ENCODE assay signal across 12 cellular contexts in the genomic region with DNA sequence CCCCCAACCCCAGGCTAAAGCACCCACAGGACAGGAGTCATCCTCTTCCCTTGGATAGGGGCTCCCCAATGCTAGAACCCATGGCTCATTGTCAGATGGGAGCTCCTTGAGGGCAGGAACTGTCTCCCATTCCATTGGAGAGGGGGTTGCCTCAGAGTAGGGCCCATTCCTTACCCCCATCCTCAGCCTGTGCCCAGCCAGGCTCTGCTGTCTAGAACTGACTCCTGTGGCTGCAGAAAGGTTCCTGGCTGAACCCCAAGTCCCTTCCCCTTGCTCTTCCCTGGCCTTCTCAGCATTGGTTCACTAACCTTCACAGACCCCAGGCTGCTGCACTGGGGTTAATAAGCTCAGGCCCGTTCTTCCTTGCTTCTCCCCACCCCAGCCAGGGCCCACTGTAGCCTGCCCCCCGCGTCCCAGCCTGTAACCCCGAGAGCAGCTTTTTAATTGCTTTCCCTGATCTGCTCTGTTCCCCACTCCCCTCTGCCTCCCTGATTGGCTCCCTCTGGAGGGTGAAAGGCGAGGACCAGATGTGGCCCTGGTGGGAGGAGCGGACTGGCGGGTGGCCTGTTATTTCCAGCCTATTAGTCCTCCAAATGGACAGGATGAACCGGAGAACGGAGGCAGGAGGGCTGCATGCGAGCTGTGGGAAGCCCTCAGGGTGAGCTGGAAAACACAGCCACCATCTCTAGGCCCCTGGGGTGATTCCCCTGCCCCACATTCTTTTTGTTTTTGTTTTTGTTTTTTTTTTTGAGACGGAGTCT. TPM values are rescaled to one million over a fixed set of nuclear protein-coding genes. Genes with fewer than 3 reads are reported as not detected.
DNase-seq lines count a peak whose midpoint lies in the region; ATAC-seq and TF ChIP-seq lines count a peak whose summit lies in the region.
"Had no signal": no experiment of that assay in that cellular context is flagged by ENCODE, and none has a peak within 500 bp of the region (broad histone marks: within the 10 kb centered on the region; RNA-seq: fewer than 3 reads in every experiment).

No MANE protein-coding gene starts in this region.

- H3K4me3 Mint-ChIP-seq in HFFc6 = no peak overlapping the region
- H3K4me3 Mint-ChIP-seq in chondrocyte (ENCODE audit: unreplicated experiment) = no peak overlapping the region

- H3K36me3 Mint-ChIP-seq in HFFc6 (ENCODE audit: low read depth) = peaks cover 6% of the 10 kb centered on the region; the same call in 1 of the 2 replicates
- no peaks in the 10 kb centered on the region for H3K36me3 Mint-ChIP-seq in chondrocyte (ENCODE audit: low read depth)

- POLR2A ChIA-PET in BJ (lab: Charles Lee) = no interaction called here

- peaks cover 6% of the 10 kb centered on the region; the same call in 1 of the 2 replicates for H3K4me1 Mint-ChIP-seq in HFFc6 (ENCODE audit: low read depth)
- H3K4me1 Mint-ChIP-seq in chondrocyte (ENCODE audit: low read depth) = peaks cover 25% of the 10 kb centered on the region

- H3K27me3 ChIP-seq in BJ (ENCODE audit: control insufficient read depth, insufficient read depth, low read length) = no peaks in the 10 kb centered on the region
- peaks cover 0 to 33% of the 10 kb centered on the region in 2 donors for H3K27me3 ChIP-seq in left lung
- H3K27me3 ChIP-seq: breast epithelium had no signal

- ATAC-seq in left lung = no peak
- ATAC-seq in GM19324 (IDR thresholded peaks at IDR 0.05; ENCODE audit: low FRiP score, unreplicated experiment) = no peak
- ATAC-seq: esophagus mucosa had no signal

- no peak overlapping the region for H3K27ac Mint-ChIP-seq in HFFc6
- no peak overlapping the region for H3K27ac Mint-ChIP-seq in chondrocyte (ENCODE audit: unreplicated experiment)

- H3K4me3 ChIP-seq in BJ (ENCODE audit: low read depth, low read length) (no peak overlapping the region), left lung (no peak overlapping the region)
- H3K4me3 ChIP-seq: breast epithelium had no signal

- H3K27ac ChIP-seq in left lung = no peak overlapping the region
- H3K27ac ChIP-seq: breast epithelium had no signal

- CTCF ChIA-PET in BJ (lab: Yijun Ruan, JAX) = interaction anchor here (0.6 to 16.0 kb wide), 23 partner anchors 8 to 274 kb away, joined by 3 to 259 read pairs (median 9); partner anchors contain the start of genes ACBD4 and PLCD3

- TF ChIP-seq CTCF in BJ (IDR thresholded peaks at IDR 0.05; ENCODE audit: insufficient read depth, low read depth, low read length) (0 out of 2 replicates have a peak, but pooled peaks have one; percentile 21), HFFc6 (IDR thresholded peaks at IDR 0.05) (peak; percentile 23; the same call in 1 of the 2 replicates), chondrocyte (IDR thresholded peaks at IDR 0.05) (no peak), left lung (IDR thresholded peaks at IDR 0.05) (no peak)

- H3K27me3 Mint-ChIP-seq in HFFc6 (ENCODE audit: insufficient read depth) (peaks cover 6% of the 10 kb centered on the region), chondrocyte (ENCODE audit: low read depth) (no peaks in the 10 kb centered on the region)

- H3K4me1 ChIP-seq in left lung = peaks cover 0 to 6% of the 10 kb centered on the region in 2 donors

- intact Hi-C loops in left lung (cut with DNase I) = loop anchor here in 1 of 2 donors (5.0 kb wide), 1 partner anchor 101 kb away; no protein-coding TSS in a partner anchor

- H3K9me3 Mint-ChIP-seq in HFFc6 (no peaks in the 10 kb centered on the region), chondrocyte (ENCODE audit: low read depth) (no peaks in the 10 kb centered on the region)

- DNase-seq in BJ (ENCODE audit: low read depth) = no peak
- DNase-seq in HFFc6 = no peak
- peak; percentile 41 for DNase-seq in chondrocyte (ENCODE audit: low spot score)
- peak; percentile 27 to 39 for DNase-seq in left lung
- DNase-seq in central memory CD4-positive, alpha-beta T cell = no peak
- no peak for DNase-seq in SKM-1 treated with dmso at 0.1 percent for 144 hours (lab: John Stamatoyannopoulos, UW; ENCODE audit: unreplicated experiment)
- no peak for DNase-seq in activated naive CD4-positive, alpha-beta T cell treated with Interleukin-2 at 50 U/mL for 16 hours
- DNase-seq: activated T-cell treated with anti-CD3 and anti-CD28 coated beads for 4 hours, C1 segment of cervical spinal cord had no signal

- H3K9me3 ChIP-seq in left lung = no peaks in the 10 kb centered on the region
- H3K9me3 ChIP-seq: breast epithelium had no signal

- H3K36me3 ChIP-seq in BJ (ENCODE audit: control insufficient read depth, insufficient read depth, low read length) = peaks cover 3% of the 10 kb centered on the region
- no peaks in the 10 kb centered on the region for H3K36me3 ChIP-seq in left lung
- H3K36me3 ChIP-seq: breast epithelium had no signal

RNA-seq across cellular contexts. Expression of gene GFAP, which starts 6.0 kb away (rescaled TPM):
- polyA plus RNA-seq in BJ (2011; rRNA removed) = 0.13 and 0.23 TPM in 2 replicates
- 0.09 and 0.10 TPM in 2 replicates for polyA minus RNA-seq in BJ (2011; rRNA and poly(A)+ RNA removed)
- total RNA-seq in HFFc6 (2021; fragmentation: NEBNext Ultra II Directional; extraction: Animal tissue kit (Norgen Biotek cat#: 25700)) = not detected
- 0.55 to 1.0 TPM in 2 of 3 replicates, not detected in the other for total RNA-seq in chondrocyte
- under 1 TPM in 1 of 2 donors, not detected in 1; 0.15 TPM for total RNA-seq in left lung
- total RNA-seq: esophagus mucosa had no signal

RNA-seq across cellular contexts. Expression of gene EFTUD2, which starts 22.1 kb away (rescaled TPM):
- 72.0 and 121 TPM in 2 replicates for polyA plus RNA-seq in BJ (2011; rRNA removed)
- 88.1 and 105 TPM in 2 replicates for polyA minus RNA-seq in BJ (2011; rRNA and poly(A)+ RNA removed)
- total RNA-seq in HFFc6 (2021; fragmentation: NEBNext Ultra II Directional; extraction: Animal tissue kit (Norgen Biotek cat#: 25700)) = 100 to 1,000 TPM; 117 to 129 (median 122) TPM
- total RNA-seq in chondrocyte = 71.9 to 99.2 TPM (median 75.9 TPM) in 3 replicates
- 100 to 1,000 TPM in 1 of 2 donors, 10 to 100 TPM in 1; 83.4 to 112 TPM for total RNA-seq in left lung

RNA-seq across cellular contexts. Expression of gene KIF18B, which starts 26.3 kb away (rescaled TPM):
- polyA plus RNA-seq in BJ (2011; rRNA removed) = 5.5 and 10.6 TPM in 2 replicates
- polyA minus RNA-seq in BJ (2011; rRNA and poly(A)+ RNA removed) = 21.8 and 25.9 TPM in 2 replicates
- 10 to 100 TPM; 11.4 to 25.6 (median 24.1) TPM for total RNA-seq in HFFc6 (2021; fragmentation: NEBNext Ultra II Directional; extraction: Animal tissue kit (Norgen Biotek cat#: 25700))
- total RNA-seq in chondrocyte (3.9 to 7.7 TPM (median 5.2 TPM) in 3 replicates), left lung (1 to 10 TPM; 2.9 to 6.0 TPM)

RNA-seq across cellular contexts. Expression of gene C1QL1, which starts 46.8 kb away (rescaled TPM):
- polyA plus RNA-seq in BJ (2011; rRNA removed) = 0.39 and 0.50 TPM in 2 replicates
- polyA minus RNA-seq in BJ (2011; rRNA and poly(A)+ RNA removed) = 0.15 TPM in 1 of 2 replicates, not detected in the other
- under 1 TPM in 5 of 6 experiments, not detected in 1; 0.19 to 0.36 (median 0.25) TPM for total RNA-seq in HFFc6 (2021; fragmentation: NEBNext Ultra II Directional; extraction: Animal tissue kit (Norgen Biotek cat#: 25700))
- 1.6 to 2.8 TPM (median 2.0 TPM) in 3 replicates for total RNA-seq in chondrocyte
- total RNA-seq in left lung = under 1 TPM in 1 of 2 donors, not detected in 1; 0.70 TPM

Comparison
In these comparisons a context has a peak if more than half of its experiments do, and no peak if none do; other contexts are left out.
1. DNase-seq: peak in chondrocyte (single experiment) and left lung (2 of 2); none in BJ (single experiment), HFFc6 (single experiment), central memory CD4-positive, alpha-beta T cell (single experiment), SKM-1 treated with dmso at 0.1 percent for 144 hours (single experiment) and activated naive CD4-positive, alpha-beta T cell treated with Interleukin-2 at 50 U/mL for 16 hours (single experiment).
2. CTCF ChIP-seq: peak in BJ (single experiment) and HFFc6 (single experiment); none in chondrocyte (single experiment) and left lung (0 of 2).